Comparison of ENCODE assay signal across 8 cellular contexts in the genomic region with DNA sequence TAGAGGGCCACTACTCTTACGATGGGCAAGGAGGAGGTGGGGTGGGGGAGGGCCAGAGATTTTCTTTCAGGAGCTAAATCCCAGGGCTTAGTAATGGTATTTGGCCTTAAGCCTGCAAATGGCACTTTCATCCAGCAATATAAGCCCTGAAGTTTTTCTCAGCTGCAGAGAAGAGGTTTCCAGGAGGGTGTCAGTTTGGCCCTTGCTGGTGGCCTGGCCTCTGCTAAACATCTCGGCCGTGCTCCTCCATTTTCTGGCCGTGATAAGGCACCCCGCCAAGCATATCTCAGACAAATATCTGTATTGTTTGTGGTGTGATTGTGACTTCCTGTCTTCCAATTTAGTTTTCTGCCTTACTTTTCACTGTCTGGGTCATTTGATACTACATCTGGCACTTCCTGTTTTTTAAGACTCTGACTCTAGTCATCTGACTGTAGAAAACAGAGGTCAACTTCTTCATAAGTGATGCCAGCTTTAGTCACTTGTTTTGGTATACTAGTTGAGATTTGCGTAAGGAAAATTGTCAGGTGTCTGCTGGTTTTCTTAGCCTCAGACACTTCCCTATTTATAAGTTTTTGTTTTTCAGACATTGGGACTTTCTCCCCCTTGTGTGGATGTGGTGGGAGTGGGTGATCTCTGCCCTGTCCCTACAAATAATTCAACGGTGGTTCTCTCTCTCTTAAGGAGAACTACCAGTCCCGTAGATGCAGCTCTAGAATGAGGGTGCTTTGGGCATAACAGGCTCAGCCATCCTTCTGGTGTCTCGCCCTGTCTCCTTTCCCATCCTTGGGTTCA.
A peak's percentile ranks its signal among the peaks of the same experiment; 100 is the strongest.
DNase-seq lines count a peak whose midpoint lies in the region; ATAC-seq and TF ChIP-seq lines count a peak whose summit lies in the region.

No MANE protein-coding gene starts in this region.

- DNase-seq in EH (ENCODE audit: low read depth), result peak; percentile 27
- DNase-seq in HUDEP-2 (lab: John Stamatoyannopoulos, UW; ENCODE audit: unreplicated experiment in 76 of 76), result peak in 50 of 76 experiments; percentile 3 to 79 (median 21)
- peak; percentile 15 to 41 for DNase-seq in activated CD4-positive, alpha-beta T cell treated with anti-CD3 and anti-CD28 coated beads for 4 hours
- peak; percentile 26 for DNase-seq in epithelial cell of prostate (ENCODE audit: low read depth, low spot score)
- DNase-seq in retinal pigment epithelial cell (ENCODE audit: low read depth), result peak; percentile 78
- no peak for DNase-seq in HT-29 (ENCODE audit: low spot score)
- DNase-seq in NCI-H345 treated with DMSO at 0.1 percent for 48 hours (lab: John Stamatoyannopoulos, UW; ENCODE audit: unreplicated experiment), result no peak

- peak; percentile 80 for ATAC-seq in GM21528 (IDR thresholded peaks at IDR 0.05; ENCODE audit: low FRiP score, unreplicated experiment)

- no peak for TF ChIP-seq CTCF in retinal pigment epithelial cell (conservative IDR thresholded peaks at IDR 0.05; ENCODE audit: low read depth, low read length)

- no peak overlapping the region for H3K4me3 ChIP-seq in retinal pigment epithelial cell (ENCODE audit: low read length)

- H3K27ac ChIP-seq in epithelial cell of prostate, result peak overlapping the region; percentile 68

Comparison
In these comparisons a context has a peak if more than half of its experiments do, and no peak if none do; other contexts are left out.
1. DNase-seq: peak in EH (single experiment), HUDEP-2 (50 of 76), activated CD4-positive, alpha-beta T cell treated with anti-CD3 and anti-CD28 coated beads for 4 hours (2 of 2), epithelial cell of prostate (single experiment) and retinal pigment epithelial cell (single experiment); none in HT-29 (single experiment) and NCI-H345 treated with DMSO at 0.1 percent for 48 hours (single experiment).